8 cellular contexts compared by ENCODE assay signal in genomic region chr12:93399183-93399863, GRCh38. TPM values are rescaled to one million over a fixed set of nuclear protein-coding genes. Genes with fewer than 3 reads are reported as not detected.
DNase-seq lines count a peak whose midpoint lies in the region; ATAC-seq, FAIRE-seq and TF ChIP-seq lines count a peak whose summit lies in the region.
"Not testable (repeated sequence)": the region's sequence is repeated elsewhere in the genome, so short reads cannot be mapped to it uniquely, and the experiment has no call there.

No MANE protein-coding gene starts in this region.

- POLR2A ChIA-PET in activated naive CD8-positive, alpha-beta T cell treated with anti-CD3 and anti-CD28 coated beads, Interleukin-2, amount 10 ng/mL, durations not matched to agents 7 days and 5 days (lab: Charles Lee), result not testable (repeated sequence)

- H3K4me1 Mint-ChIP-seq in activated naive CD8-positive, alpha-beta T cell treated with anti-CD3 and anti-CD28 coated beads, Interleukin-2, amount 10 ng/mL, durations not matched to agents 7 days and 5 days; stimulated activated effector memory CD8-positive, alpha-beta T cell treated with anti-CD3 and anti-CD28 coated beads, Interleukin-12 subunit alpha, Interleukin-12 subunit beta, amount 100 ng/mL, for 72 hours: not testable (repeated sequence)

- not testable (repeated sequence) for H3K79me2 ChIP-seq in KMS-11 (ENCODE audit: insufficient read depth, low read depth)

- H3K4me1 ChIP-seq in KMS-11 (ENCODE audit: low read depth, poor library complexity, severe bottlenecking), result peaks cover 13% of the 10 kb centered on the region
- H3K4me1 ChIP-seq in right cardiac atrium (ENCODE audit: control insufficient read depth, insufficient read depth, low read length), result not testable (repeated sequence)

- WGBS in right cardiac atrium, result no CpG with 5 or more reads among the region's 5 CpGs

- not testable (repeated sequence) for H3K27me3 ChIP-seq in KMS-11 (ENCODE audit: insufficient read depth, low read depth); right cardiac atrium (ENCODE audit: control insufficient read depth, insufficient read depth)

- peak overlapping the region; percentile 50; the same call in 1 of the 2 replicates for H3K4me2 ChIP-seq in KMS-11

- H2AFZ ChIP-seq in KMS-11 (ENCODE audit: low read depth), result not testable (repeated sequence)

- not testable (repeated sequence) for H3K27ac ChIP-seq in KMS-11; right cardiac atrium (ENCODE audit: low read length)

- not testable (repeated sequence) for H3K4me3 Mint-ChIP-seq in activated naive CD8-positive, alpha-beta T cell treated with anti-CD3 and anti-CD28 coated beads, Interleukin-2, amount 10 ng/mL, durations not matched to agents 7 days and 5 days; stimulated activated effector memory CD8-positive, alpha-beta T cell treated with anti-CD3 and anti-CD28 coated beads, Interleukin-12 subunit alpha, Interleukin-12 subunit beta, amount 100 ng/mL, for 72 hours

- H3K36me3 ChIP-seq in KMS-11 (ENCODE audit: insufficient read depth), result not testable (repeated sequence)

- not testable (repeated sequence) for H4K20me1 ChIP-seq in KMS-11 (ENCODE audit: insufficient read depth)

- not testable (repeated sequence) for H3K9me3 Mint-ChIP-seq in activated naive CD8-positive, alpha-beta T cell treated with anti-CD3 and anti-CD28 coated beads, Interleukin-2, amount 10 ng/mL, durations not matched to agents 7 days and 5 days; stimulated activated effector memory CD8-positive, alpha-beta T cell treated with anti-CD3 and anti-CD28 coated beads, Interleukin-12 subunit alpha, Interleukin-12 subunit beta, amount 100 ng/mL, for 72 hours

- not testable (repeated sequence) for H3K9ac ChIP-seq in KMS-11

- not testable (repeated sequence) for H3K4me3 ChIP-seq in KMS-11 (IDR thresholded peaks at IDR 0.05; ENCODE audit: insufficient read depth, low read depth, low read length); right cardiac atrium (ENCODE audit: low read length)

- ATAC-seq in GM19455 (IDR thresholded peaks at IDR 0.05; ENCODE audit: unreplicated experiment) (peak; percentile 78), HG02588 (IDR thresholded peaks at IDR 0.05; ENCODE audit: unreplicated experiment) (peak; percentile 95), HG03103 (IDR thresholded peaks at IDR 0.05; ENCODE audit: low read depth, unreplicated experiment) (peak; percentile 76), right cardiac atrium (peak; percentile 93 to 96)
- peak; percentile 99 for ATAC-seq in activated naive CD8-positive, alpha-beta T cell treated with anti-CD3 and anti-CD28 coated beads, Interleukin-2, amount 10 ng/mL, durations not matched to agents 7 days and 5 days (ENCODE audit: low read depth)
- ATAC-seq in stimulated activated effector memory CD8-positive, alpha-beta T cell treated with anti-CD3 and anti-CD28 coated beads, Interleukin-12 subunit alpha, Interleukin-12 subunit beta, amount 100 ng/mL, for 72 hours, result peak; percentile 98

- intact Hi-C loops in right cardiac atrium (cut with DNase I), result loop anchor here in 3 of 4 donors (5.0 to 10.0 kb wide), 3 partner anchors 275 to 415 kb away; no protein-coding TSS in a partner anchor

- peak; percentile 100 for FAIRE-seq in GM18507 (lab: Jason Lieb, UNC)

- not testable (repeated sequence) for H3K27ac Mint-ChIP-seq in activated naive CD8-positive, alpha-beta T cell treated with anti-CD3 and anti-CD28 coated beads, Interleukin-2, amount 10 ng/mL, durations not matched to agents 7 days and 5 days; stimulated activated effector memory CD8-positive, alpha-beta T cell treated with anti-CD3 and anti-CD28 coated beads, Interleukin-12 subunit alpha, Interleukin-12 subunit beta, amount 100 ng/mL, for 72 hours

- H3K27me3 Mint-ChIP-seq in activated naive CD8-positive, alpha-beta T cell treated with anti-CD3 and anti-CD28 coated beads, Interleukin-2, amount 10 ng/mL, durations not matched to agents 7 days and 5 days, result not testable (repeated sequence)

- H3K9me3 ChIP-seq in right cardiac atrium (ENCODE audit: control insufficient read depth, low read length), result not testable (repeated sequence)

- DNase-seq in GM18507 (ENCODE audit: extremely low spot score, insufficient read length, low read depth); activated naive CD8-positive, alpha-beta T cell treated with anti-CD3 and anti-CD28 coated beads, Interleukin-2, amount 10 ng/mL, durations not matched to agents 7 days and 5 days; right cardiac atrium; stimulated activated effector memory CD8-positive, alpha-beta T cell treated with anti-CD3 and anti-CD28 coated beads, Interleukin-12 subunit alpha, Interleukin-12 subunit beta, amount 100 ng/mL, for 72 hours (ENCODE audit: low spot score in 2 of 2): not testable (repeated sequence)

- not testable (repeated sequence) for TF ChIP-seq CTCF in KMS-11 (conservative IDR thresholded peaks at IDR 0.05; ENCODE audit: low read depth, low read length)

- H3K36me3 Mint-ChIP-seq in activated naive CD8-positive, alpha-beta T cell treated with anti-CD3 and anti-CD28 coated beads, Interleukin-2, amount 10 ng/mL, durations not matched to agents 7 days and 5 days, result peaks cover 16% of the 10 kb centered on the region
- H3K36me3 Mint-ChIP-seq in stimulated activated effector memory CD8-positive, alpha-beta T cell treated with anti-CD3 and anti-CD28 coated beads, Interleukin-12 subunit alpha, Interleukin-12 subunit beta, amount 100 ng/mL, for 72 hours, result peaks cover 73% of the 10 kb centered on the region

RNA-seq across cellular contexts. Expression of gene NUDT4, which starts 21.6 kb away (rescaled TPM):
- total RNA-seq in activated naive CD8-positive, alpha-beta T cell treated with anti-CD3 and anti-CD28 coated beads, Interleukin-2, amount 10 ng/mL, durations not matched to agents 7 days and 5 days, result 10 to 100 TPM; 62.0 to 62.6 TPM
- 100 to 1,000 TPM; 153 to 206 (median 178) TPM for total RNA-seq in right cardiac atrium
- polyA plus RNA-seq in right cardiac atrium, result 95.0 TPM

RNA-seq across cellular contexts. Expression of gene UBE2N, which starts 42.4 kb away (rescaled TPM):
- 100 to 1,000 TPM; 121 to 127 TPM for total RNA-seq in activated naive CD8-positive, alpha-beta T cell treated with anti-CD3 and anti-CD28 coated beads, Interleukin-2, amount 10 ng/mL, durations not matched to agents 7 days and 5 days
- total RNA-seq in right cardiac atrium, result 10 to 100 TPM; 80.7 to 95.2 (median 88.5) TPM
- polyA plus RNA-seq in right cardiac atrium, result 79.2 TPM
